Comparison of ENCODE assay signal across 13 cellular contexts in genomic region chr2:240958366-240959213, GRCh38. TPM values are rescaled to one million over a fixed set of nuclear protein-coding genes. Genes with fewer than 3 reads are reported as not detected.
DNase-seq lines count a peak whose midpoint lies in the region; ATAC-seq and TF ChIP-seq lines count a peak whose summit lies in the region.
"Had no signal": no experiment of that assay in that cellular context is flagged by ENCODE, and none has a peak within 500 bp of the region (broad histone marks: within the 10 kb centered on the region; RNA-seq: fewer than 3 reads in every experiment).

No MANE protein-coding gene starts in this region.

- POLR2A ChIA-PET in activated CD4-positive, alpha-beta memory T cell treated with anti-CD3 and anti-CD28 coated beads for 36 hours (lab: Charles Lee): no interaction called here

- no peaks in the 10 kb centered on the region for H3K4me1 Mint-ChIP-seq in activated CD4-positive, alpha-beta memory T cell treated with anti-CD3 and anti-CD28 coated beads for 36 hours (ENCODE audit: low read depth)

- peak; percentile 35 for DNase-seq in activated CD8-positive, alpha-beta memory T cell treated with anti-CD3 and anti-CD28 coated beads for 24 hours
- no peak for DNase-seq in activated CD8-positive, alpha-beta memory T cell treated with anti-CD3 and anti-CD28 coated beads, Interleukin-2, amount 50 U/mL, for 4 hours
- DNase-seq in activated CD4-positive, alpha-beta memory T cell treated with anti-CD3 and anti-CD28 coated beads for 36 hours: peak; percentile 7
- DNase-seq in left lung (peak; percentile 31 to 71), spleen (peak; percentile 69), NCI-H1694 treated with DMSO at 0.1 percent for 48 hours (lab: John Stamatoyannopoulos, UW) (no peak), NCI-H510A (lab: John Stamatoyannopoulos, UW) (no peak)
- DNase-seq in effector CD4-positive, alpha-beta T cell: no peak
- DNase-seq: activated naive CD4-positive, alpha-beta T cell treated with anti-CD3 and anti-CD28 coated beads, Interleukin-2, amount 50 U/mL, for 16 hours; dermis blood vessel endothelial cell; stimulated activated naive CD4-positive, alpha-beta T cell treated with Interleukin-2 at 50 U/mL for 16 hours; T-helper 1 cell had no signal

- no peaks in the 10 kb centered on the region for H3K9me3 Mint-ChIP-seq in activated CD4-positive, alpha-beta memory T cell treated with anti-CD3 and anti-CD28 coated beads for 36 hours

- H3K36me3 ChIP-seq in left lung (no peaks in the 10 kb centered on the region), spleen (no peaks in the 10 kb centered on the region)

- H3K27me3 Mint-ChIP-seq in activated CD4-positive, alpha-beta memory T cell treated with anti-CD3 and anti-CD28 coated beads for 36 hours: no peaks in the 10 kb centered on the region

- CTCF ChIA-PET in activated CD4-positive, alpha-beta memory T cell treated with anti-CD3 and anti-CD28 coated beads for 36 hours (lab: Charles Lee): no interaction called here

- no peak for ATAC-seq in left lung

- peaks cover 0 to 13% of the 10 kb centered on the region in 2 donors for H3K27me3 ChIP-seq in left lung
- H3K27me3 ChIP-seq in spleen (replicated peaks in 1 of 7): peaks cover 0 to 10% (median 0%) of the 10 kb centered on the region in 7 donors

- TF ChIP-seq POLR2A in spleen (IDR thresholded peaks at IDR 0.05): no peak

- H3K36me3 Mint-ChIP-seq in activated CD4-positive, alpha-beta memory T cell treated with anti-CD3 and anti-CD28 coated beads for 36 hours: no peaks in the 10 kb centered on the region

- peaks cover 0 to 19% of the 10 kb centered on the region in 2 donors for H3K4me1 ChIP-seq in left lung
- H3K4me1 ChIP-seq in spleen: peaks cover 11 to 43% (median 24%) of the 10 kb centered on the region in 6 donors

- H3K4me3 ChIP-seq in left lung (no peak overlapping the region), spleen (no peak overlapping the region)

- no peak overlapping the region for H3K4me3 Mint-ChIP-seq in activated CD4-positive, alpha-beta memory T cell treated with anti-CD3 and anti-CD28 coated beads for 36 hours

- intact Hi-C loops in activated CD4-positive, alpha-beta memory T cell treated with anti-CD3 and anti-CD28 coated beads for 36 hours (cut with micrococcal nuclease): no loop called here
- intact Hi-C loops in left lung (cut with DNase I): no loop called here
- intact Hi-C loops in spleen (cut with DNase I; ENCODE audit: low total_unique reads): no loop called here

- no peak for TF ChIP-seq CTCF in left lung (IDR thresholded peaks at IDR 0.05)
- TF ChIP-seq CTCF in spleen (IDR thresholded peaks at IDR 0.05 in 8 of 11, conservative IDR thresholded peaks at IDR 0.05 in 3 of 11): no peak

- no peak overlapping the region for H3K27ac Mint-ChIP-seq in activated CD4-positive, alpha-beta memory T cell treated with anti-CD3 and anti-CD28 coated beads for 36 hours

- H3K27ac ChIP-seq in left lung: no peak overlapping the region
- H3K27ac ChIP-seq in spleen: peak overlapping the region in 3 of 8 donors; percentile 5 to 89 (median 18)
- H3K27ac ChIP-seq: parathyroid adenoma had no signal

- H3K9me3 ChIP-seq in left lung (no peaks in the 10 kb centered on the region), spleen (no peaks in the 10 kb centered on the region)

- 84 to 96% (median 92%) methylated on average over 10 to 19 of the region's 19 CpGs for WGBS in spleen, 5 donors

RNA-seq across cellular contexts. Expression of gene SNED1, which starts 39.8 kb away (rescaled TPM):
- total RNA-seq in activated CD4-positive, alpha-beta memory T cell treated with anti-CD3 and anti-CD28 coated beads for 36 hours: 1 to 10 TPM; 2.6 to 3.8 TPM
- total RNA-seq in left lung: 10 to 100 TPM; 36.4 to 48.2 TPM
- total RNA-seq in spleen: 10 to 100 TPM; 41.2 to 85.3 (median 66.2) TPM
- 1 to 10 TPM; 2.6 to 9.5 (median 4.6) TPM for polyA plus RNA-seq in spleen

RNA-seq across cellular contexts. Expression of gene CROCC2, which starts 52.5 kb away (rescaled TPM):
- total RNA-seq in activated CD4-positive, alpha-beta memory T cell treated with anti-CD3 and anti-CD28 coated beads for 36 hours: not detected
- total RNA-seq in left lung (1 to 10 TPM in 1 of 2 donors, under 1 TPM in 1; 0.32 to 2.3 TPM), spleen (1 to 10 TPM in 4 of 7 donors, under 1 TPM in 3; 0.29 to 3.6 (median 1.1) TPM)
- polyA plus RNA-seq in spleen: under 1 TPM; 0.04 to 0.74 (median 0.17) TPM
- total RNA-seq: dermis blood vessel endothelial cell had no signal

Comparison
In these comparisons a context has a peak if more than half of its experiments do, and no peak if none do; other contexts are left out.
1. DNase-seq: peak in activated CD8-positive, alpha-beta memory T cell treated with anti-CD3 and anti-CD28 coated beads for 24 hours (single experiment), activated CD4-positive, alpha-beta memory T cell treated with anti-CD3 and anti-CD28 coated beads for 36 hours (single experiment), left lung (2 of 2) and spleen (single experiment); none in activated CD8-positive, alpha-beta memory T cell treated with anti-CD3 and anti-CD28 coated beads, Interleukin-2, amount 50 U/mL, for 4 hours (single experiment), NCI-H1694 treated with DMSO at 0.1 percent for 48 hours (single experiment), NCI-H510A (single experiment) and effector CD4-positive, alpha-beta T cell (single experiment).
2. RNA of gene SNED1, which starts 39.8 kb away (total RNA-seq): 41.2 to 85.3 TPM in spleen and 36.4 to 48.2 TPM in left lung; 2.6 to 3.8 TPM in activated CD4-positive, alpha-beta memory T cell treated with anti-CD3 and anti-CD28 coated beads for 36 hours; every median in the first group is over 4 times any median in the second.